In the genomic region with DNA sequence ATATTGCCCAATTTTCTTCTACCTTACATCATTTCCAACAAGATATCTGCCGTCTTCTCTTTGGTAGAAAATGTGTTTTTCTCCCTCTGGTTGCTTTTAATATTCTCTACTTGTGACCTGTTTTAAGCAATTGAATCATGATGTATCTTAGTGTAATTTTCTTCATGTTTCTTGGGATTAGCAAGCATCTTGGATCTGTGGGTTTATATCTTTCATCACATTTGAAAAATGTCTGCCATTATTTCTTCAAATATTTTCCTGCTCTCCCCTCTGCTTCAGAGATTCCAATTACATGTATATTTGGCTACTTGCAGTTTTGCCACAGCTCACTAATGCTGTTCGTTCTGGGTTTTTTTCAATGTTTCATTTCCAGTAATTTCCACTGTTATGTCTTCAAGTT, we compare ENCODE assay signal across 29 cellular contexts.
"Had no signal": no experiment of that assay in that cellular context is flagged by ENCODE, and none has a peak within 500 bp of the region (broad histone marks: within the 10 kb centered on the region; RNA-seq: fewer than 3 reads in every experiment).

No MANE protein-coding gene starts in this region.

- H3K4me3 ChIP-seq: coronary artery, dorsolateral prefrontal cortex, esophagus muscularis mucosa, esophagus squamous epithelium, gastrocnemius medialis, gastroesophageal sphincter, heart left ventricle, heart right ventricle, hepatocyte had no signal

- H3K4me1 ChIP-seq: esophagus muscularis mucosa, esophagus squamous epithelium, foreskin keratinocyte, gastrocnemius medialis, gastroesophageal sphincter, heart left ventricle, heart right ventricle had no signal

- H3K36me3 ChIP-seq: esophagus muscularis mucosa, esophagus squamous epithelium, gastrocnemius medialis, gastroesophageal sphincter, heart left ventricle, heart right ventricle had no signal

- H3K27me3 ChIP-seq: dorsolateral prefrontal cortex, gastrocnemius medialis, heart left ventricle, heart right ventricle, hepatocyte had no signal

- ATAC-seq: effector memory CD8-positive, alpha-beta T cell; esophagus mucosa; foreskin keratinocyte; gastrocnemius medialis; gastroesophageal sphincter; heart left ventricle; heart right ventricle had no signal

- H3K27ac Mint-ChIP-seq: dendritic cell treated with granulocyte-macrophage colony-stimulating factor and Interleukin-4, amounts not matched to agents 40 ng/mL and 50 ng/mL, for 4 days; effector memory CD8-positive, alpha-beta T cell; endodermal cell had no signal

- H3K27ac ChIP-seq: coronary artery, dorsolateral prefrontal cortex, epithelial cell of prostate, esophagus muscularis mucosa, esophagus squamous epithelium, foreskin keratinocyte, gastrocnemius medialis, gastroesophageal sphincter, heart left ventricle, heart right ventricle, hepatocyte had no signal

- H2AFZ ChIP-seq: hepatocyte had no signal

- H3K9me3 Mint-ChIP-seq: effector memory CD8-positive, alpha-beta T cell had no signal

- H3K9me3 ChIP-seq: gastrocnemius medialis had no signal

- H3K4me3 Mint-ChIP-seq: dendritic cell treated with granulocyte-macrophage colony-stimulating factor and Interleukin-4, amounts not matched to agents 40 ng/mL and 50 ng/mL, for 4 days; effector memory CD8-positive, alpha-beta T cell; endodermal cell had no signal

- DNase-seq: cortex of kidney; dermis blood vessel endothelial cell; dorsolateral prefrontal cortex; effector CD4-positive, alpha-beta T cell; effector CD8-positive, alpha-beta T cell; effector memory CD4-positive, alpha-beta T cell; effector memory CD8-positive, alpha-beta T cell; erythroblast; esophagus squamous epithelium; foreskin fibroblast; foreskin keratinocyte; foreskin melanocyte; gastrocnemius medialis; glutamatergic neuron; head of caudate nucleus; heart left ventricle; heart right ventricle; hippocampal formation had no signal

- H3K79me2 ChIP-seq: hepatocyte had no signal

- FAIRE-seq: endometrium, endothelial cell of umbilical vein, frontal cortex had no signal

- H3K4me2 ChIP-seq: hepatocyte had no signal
